In the genomic region with DNA sequence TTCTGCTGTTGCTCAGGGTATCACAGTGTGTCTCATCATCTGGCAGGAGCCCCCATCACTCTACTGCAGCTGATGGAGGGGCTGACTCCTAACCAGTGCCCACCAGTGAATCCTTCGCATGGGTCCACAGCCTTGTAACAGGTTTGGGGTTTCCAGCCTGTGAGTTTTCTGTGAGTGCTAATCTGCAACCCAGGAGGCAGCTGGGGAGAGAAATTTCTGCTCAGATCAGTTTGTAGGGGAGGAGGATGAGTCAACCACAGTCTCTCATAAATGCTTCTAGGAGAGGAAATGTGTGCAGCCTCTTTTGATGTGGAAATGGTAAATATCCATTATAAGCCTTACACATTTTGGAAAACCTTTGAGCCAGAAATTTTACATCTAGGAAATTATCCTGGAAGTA, we compare ENCODE assay signal across 24 cellular contexts.
"Had no signal": no experiment of that assay in that cellular context is flagged by ENCODE, and none has a peak within 500 bp of the region (broad histone marks: within the 10 kb centered on the region; RNA-seq: fewer than 3 reads in every experiment).

No MANE protein-coding gene starts in this region.

- H3K4me3 Mint-ChIP-seq: stimulated activated effector memory CD8-positive, alpha-beta T cell treated with anti-CD3 and anti-CD28 coated beads, Interleukin-12 subunit alpha, Interleukin-12 subunit beta, amount 100 ng/mL, for 72 hours; stimulated activated memory B cell treated with anti-CD40 and anti-IgM and Interleukin-4, amounts not matched to agents 10 μg/mL and 1 μg/mL and 100 μg/mL, for 72 hours; stimulated activated naive B cell treated with anti-CD40 and anti-IgM and Interleukin-4, amounts not matched to agents 10 μg/mL and 1 μg/mL and 100 μg/mL, for 72 hours; stimulated activated naive CD8-positive, alpha-beta T cell treated with anti-CD3 and anti-CD28 coated beads, Interleukin-15, amount 100 ng/mL, for 72 hours; stimulated activated naive CD8-positive, alpha-beta T cell treated with anti-CD3 and anti-CD28 coated beads, Interleukin-15, Interleukin-2, amounts not matched to agents 100 ng/mL and 50 ng/mL, for 24 hours; type B pancreatic cell had no signal

- H3K9me3 Mint-ChIP-seq: stimulated activated naive CD8-positive, alpha-beta T cell treated with anti-CD3 and anti-CD28 coated beads, Interleukin-15, Interleukin-2, amounts not matched to agents 100 ng/mL and 50 ng/mL, for 24 hours; type B pancreatic cell had no signal

- DNase-seq: stimulated activated CD4-positive, alpha-beta T cell treated with anti-CD3 and anti-CD28 coated beads, Interleukin-2, amount 100 ng/mL, for 48 hours; stimulated activated CD4-positive, alpha-beta T cell treated with anti-CD3 and anti-CD28 coated beads, Interleukin-4, amount 100 ng/mL, for 1 hour; stimulated activated CD4-positive, alpha-beta T cell treated with anti-CD3 and anti-CD28 coated beads, Interleukin-4, amount 100 ng/mL, for 24 hours; stimulated activated CD4-positive, alpha-beta T cell treated with anti-CD3 and anti-CD28 coated beads, Interleukin-4, amount 100 ng/mL, for 4 hours; stimulated activated CD8-positive, alpha-beta memory T cell treated with anti-CD3 and anti-CD28 coated beads, Interleukin-4, amount 100 ng/mL, for 48 hours; stimulated activated naive B cell treated with anti-CD40 and anti-IgM and Interleukin-4, amounts not matched to agents 10 μg/mL and 1 μg/mL and 100 μg/mL, for 72 hours; stimulated activated naive CD4-positive, alpha-beta T cell; stimulated activated naive CD4-positive, alpha-beta T cell treated with Interleukin-2 at 50 U/mL for 16 hours; stimulated activated naive CD8-positive, alpha-beta T cell treated with anti-CD3 and anti-CD28 coated beads, Interleukin-15, amount 100 ng/mL, for 72 hours; stimulated activated naive CD8-positive, alpha-beta T cell treated with anti-CD3 and anti-CD28 coated beads, Interleukin-15, Interleukin-2, amounts not matched to agents 100 U/mL and 50 U/mL, for 24 hours; stomach; substantia nigra; testis; thyroid gland; tibial artery; transverse colon; trophoblast cell; upper lobe of left lung; upper lobe of right lung; uterus had no signal

- H3K27me3 Mint-ChIP-seq: stimulated activated memory B cell treated with anti-CD40 and anti-IgM and Interleukin-4, amounts not matched to agents 10 μg/mL and 1 μg/mL and 100 μg/mL, for 72 hours; stimulated activated naive B cell treated with anti-CD40 and anti-IgM and Interleukin-4, amounts not matched to agents 10 μg/mL and 1 μg/mL and 100 μg/mL, for 72 hours; stimulated activated naive CD8-positive, alpha-beta T cell treated with anti-CD3 and anti-CD28 coated beads, Interleukin-15, amount 100 ng/mL, for 72 hours; stimulated activated naive CD8-positive, alpha-beta T cell treated with anti-CD3 and anti-CD28 coated beads, Interleukin-15, Interleukin-2, amounts not matched to agents 100 ng/mL and 50 ng/mL, for 24 hours; type B pancreatic cell had no signal

- H3K36me3 Mint-ChIP-seq: stimulated activated effector memory CD8-positive, alpha-beta T cell treated with anti-CD3 and anti-CD28 coated beads, Interleukin-12 subunit alpha, Interleukin-12 subunit beta, amount 100 ng/mL, for 72 hours; stimulated activated memory B cell treated with anti-CD40 and anti-IgM and Interleukin-4, amounts not matched to agents 10 μg/mL and 1 μg/mL and 100 μg/mL, for 72 hours; stimulated activated naive B cell treated with anti-CD40 and anti-IgM and Interleukin-4, amounts not matched to agents 10 μg/mL and 1 μg/mL and 100 μg/mL, for 72 hours; type B pancreatic cell had no signal

- H3K27ac Mint-ChIP-seq: stimulated activated effector memory CD8-positive, alpha-beta T cell treated with anti-CD3 and anti-CD28 coated beads, Interleukin-12 subunit alpha, Interleukin-12 subunit beta, amount 100 ng/mL, for 72 hours; stimulated activated memory B cell treated with anti-CD40 and anti-IgM and Interleukin-4, amounts not matched to agents 10 μg/mL and 1 μg/mL and 100 μg/mL, for 72 hours; stimulated activated naive B cell treated with anti-CD40 and anti-IgM and Interleukin-4, amounts not matched to agents 10 μg/mL and 1 μg/mL and 100 μg/mL, for 72 hours; stimulated activated naive CD8-positive, alpha-beta T cell treated with anti-CD3 and anti-CD28 coated beads, Interleukin-15, amount 100 ng/mL, for 72 hours; stimulated activated naive CD8-positive, alpha-beta T cell treated with anti-CD3 and anti-CD28 coated beads, Interleukin-15, Interleukin-2, amounts not matched to agents 100 ng/mL and 50 ng/mL, for 24 hours; type B pancreatic cell had no signal

- H3K4me1 Mint-ChIP-seq: stimulated activated effector memory CD8-positive, alpha-beta T cell treated with anti-CD3 and anti-CD28 coated beads, Interleukin-12 subunit alpha, Interleukin-12 subunit beta, amount 100 ng/mL, for 72 hours; stimulated activated memory B cell treated with anti-CD40 and anti-IgM and Interleukin-4, amounts not matched to agents 10 μg/mL and 1 μg/mL and 100 μg/mL, for 72 hours; stimulated activated naive B cell treated with anti-CD40 and anti-IgM and Interleukin-4, amounts not matched to agents 10 μg/mL and 1 μg/mL and 100 μg/mL, for 72 hours; stimulated activated naive CD8-positive, alpha-beta T cell treated with anti-CD3 and anti-CD28 coated beads, Interleukin-15, amount 100 ng/mL, for 72 hours had no signal
